ENCODE assay signal across 9 cellular contexts in genomic region chr1:61782771-61783170, GRCh38. TPM values are rescaled to one million over a fixed set of nuclear protein-coding genes. Genes with fewer than 3 reads are reported as not detected.
DNase-seq lines count a peak whose midpoint lies in the region; ATAC-seq and TF ChIP-seq lines count a peak whose summit lies in the region.
"Had no signal": no experiment of that assay in that cellular context is flagged by ENCODE, and none has a peak within 500 bp of the region (broad histone marks: within the 10 kb centered on the region; RNA-seq: fewer than 3 reads in every experiment).

No MANE protein-coding gene starts in this region.

- H3K27me3 ChIP-seq in cardiac muscle cell (no peaks in the 10 kb centered on the region), right cardiac atrium (ENCODE audit: control insufficient read depth, insufficient read depth) (no peaks in the 10 kb centered on the region), Caco-2 (replicated peaks; ENCODE audit: control insufficient read depth, insufficient read depth, low read length) (no peaks in the 10 kb centered on the region)

- BruUV-seq in Caco-2 (replicated peaks; lab: Mats Ljungman, UMichigan) = no TSS peak

- no peak for ATAC-seq in right cardiac atrium
- ATAC-seq: A549 had no signal

- H3K27me3 Mint-ChIP-seq in Caco-2 (ENCODE audit: insufficient read depth, unreplicated experiment) = no peaks in the 10 kb centered on the region

- H3K4me3 ChIP-seq in cardiac muscle cell (no peak overlapping the region), right cardiac atrium (ENCODE audit: low read length) (no peak overlapping the region), Caco-2 (ENCODE audit: low read depth, low read length) (no peak overlapping the region)
- H3K4me3 ChIP-seq: A549 had no signal

- H3K9me3 Mint-ChIP-seq in Caco-2 (ENCODE audit: unreplicated experiment) = no peaks in the 10 kb centered on the region

- H3K4me3 Mint-ChIP-seq in Caco-2 (ENCODE audit: unreplicated experiment) = no peak overlapping the region

- CTCF ChIA-PET in Caco-2 (lab: Charles Lee) = no interaction called here

- DNase-seq in cardiac muscle cell (ENCODE audit: low read depth in 1 of 2, low spot score in 1 of 2) = no peak
- DNase-seq in right cardiac atrium = no peak
- peak in 4 of 5 experiments; percentile 12 to 90 (median 68) for DNase-seq in T-helper 2 cell
- peak; percentile 55 for DNase-seq in effector CD4-positive, alpha-beta T cell
- no peak for DNase-seq in cortex of kidney (lab: John Stamatoyannopoulos, UW)
- DNase-seq in middle frontal gyrus (ENCODE audit: extremely low spot score, low spot score) = no peak
- no peak for DNase-seq in Caco-2
- no peak for DNase-seq in NCI-H69 (lab: John Stamatoyannopoulos, UW)

- H3K4me1 ChIP-seq in cardiac muscle cell (ENCODE audit: low read depth) = peaks cover 12% of the 10 kb centered on the region
- H3K4me1 ChIP-seq in right cardiac atrium (ENCODE audit: control insufficient read depth, insufficient read depth, low read length) = no peaks in the 10 kb centered on the region
- H3K4me1 ChIP-seq in Caco-2 = no peaks in the 10 kb centered on the region
- H3K4me1 ChIP-seq: A549 had no signal

- POLR2A ChIA-PET in Caco-2 (lab: Charles Lee) = no interaction called here

- WGBS in right cardiac atrium = 93% methylated on average over 4 of the region's 4 CpGs

- peaks cover 2% of the 10 kb centered on the region for H3K36me3 ChIP-seq in cardiac muscle cell
- no peaks in the 10 kb centered on the region for H3K36me3 ChIP-seq in Caco-2 (ENCODE audit: control insufficient read depth, insufficient read depth, low read length)

- intact Hi-C loops in right cardiac atrium (cut with DNase I) = no loop called here
- intact Hi-C loops in Caco-2 (cut with micrococcal nuclease; ENCODE audit: unreplicated experiment) = no loop called here

- H3K27ac ChIP-seq in cardiac muscle cell (peak overlapping the region; percentile 42), right cardiac atrium (ENCODE audit: low read length) (no peak overlapping the region)
- H3K27ac ChIP-seq: A549 had no signal

- no peaks in the 10 kb centered on the region for H3K9me3 ChIP-seq in cardiac muscle cell (ENCODE audit: low read depth)
- H3K9me3 ChIP-seq in right cardiac atrium (ENCODE audit: control insufficient read depth, low read length) = no peaks in the 10 kb centered on the region
- H3K9me3 ChIP-seq in Caco-2 = no peaks in the 10 kb centered on the region
- H3K9me3 ChIP-seq: A549 had no signal

- no peak overlapping the region for H3K27ac Mint-ChIP-seq in Caco-2 (ENCODE audit: unreplicated experiment)

- TF ChIP-seq CTCF in cardiac muscle cell (IDR thresholded peaks at IDR 0.05; ENCODE audit: low read depth, low read length) = no peak
- TF ChIP-seq CTCF in Caco-2 (IDR thresholded peaks at IDR 0.05; ENCODE audit: insufficient read depth in 1 of 2, low read depth in 1 of 2, low read length in 1 of 2, severe bottlenecking in 1 of 2, unreplicated experiment in 1 of 2) = no peak

- H3K36me3 Mint-ChIP-seq in Caco-2 (ENCODE audit: insufficient read depth, unreplicated experiment) = peaks cover 18% of the 10 kb centered on the region

- H3K4me1 Mint-ChIP-seq in Caco-2 (ENCODE audit: low read depth, unreplicated experiment) = peaks cover 6% of the 10 kb centered on the region

RNA-seq across cellular contexts. Expression of gene PATJ, which starts 40.5 kb away (rescaled TPM):
- total RNA-seq in cardiac muscle cell (9.8 and 18.7 TPM in 2 replicates), right cardiac atrium (10 to 100 TPM; 45.6 to 72.3 (median 54.9) TPM), Caco-2 (2022) (31.6 and 34.5 TPM in 2 replicates)
- polyA plus RNA-seq in cardiac muscle cell (10.8 and 17.8 TPM in 2 replicates), right cardiac atrium (36.3 TPM)

RNA-seq across cellular contexts. Expression of gene TM2D1, which starts 57.8 kb away (rescaled TPM):
- 46.4 and 59.5 TPM in 2 replicates for total RNA-seq in cardiac muscle cell
- polyA plus RNA-seq in cardiac muscle cell = 97.8 and 114 TPM in 2 replicates
- 10 to 100 TPM; 40.2 to 47.3 (median 44.5) TPM for total RNA-seq in right cardiac atrium
- 40.6 TPM for polyA plus RNA-seq in right cardiac atrium
- total RNA-seq in Caco-2 (2022) = 16.3 and 17.3 TPM in 2 replicates

Comparison
In these comparisons a context has a peak if more than half of its experiments do, and no peak if none do; other contexts are left out.
1. DNase-seq: peak in T-helper 2 cell (4 of 5) and effector CD4-positive, alpha-beta T cell (single experiment); none in cardiac muscle cell (0 of 2), right cardiac atrium (0 of 3), cortex of kidney (single experiment), middle frontal gyrus (single experiment), Caco-2 (0 of 2) and NCI-H69 (single experiment).